11 cellular contexts compared by ENCODE assay signal in the genomic region with DNA sequence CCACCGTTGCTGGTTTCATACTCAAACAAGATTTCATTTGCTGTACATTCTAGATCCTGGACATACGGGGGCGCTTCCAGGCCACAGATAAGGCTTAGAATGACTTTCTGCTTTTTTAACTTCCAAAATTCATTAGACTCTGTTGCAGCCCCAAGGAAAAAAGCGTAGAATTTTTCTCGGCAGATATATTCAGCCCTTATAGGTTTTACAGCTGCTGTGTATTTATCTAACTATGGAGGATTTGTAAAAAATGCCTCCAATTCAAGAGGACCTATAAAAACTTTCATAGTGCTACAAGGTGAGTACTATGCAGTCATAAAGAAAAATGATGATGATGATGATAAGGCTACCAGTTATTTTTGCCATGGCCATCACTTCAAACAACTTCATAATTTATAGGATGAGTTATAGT. TPM values are rescaled to one million over a fixed set of nuclear protein-coding genes. Genes with fewer than 3 reads are reported as not detected.
A peak's percentile ranks its signal among the peaks of the same experiment; 100 is the strongest.
DNase-seq lines count a peak whose midpoint lies in the region; ATAC-seq and TF ChIP-seq lines count a peak whose summit lies in the region.
"Had no signal": no experiment of that assay in that cellular context is flagged by ENCODE, and none has a peak within 500 bp of the region (broad histone marks: within the 10 kb centered on the region; RNA-seq: fewer than 3 reads in every experiment).

No MANE protein-coding gene starts in this region.

- H3K27me3 ChIP-seq in RWPE2 (ENCODE audit: insufficient read depth, poor library complexity, severe bottlenecking) (no peaks in the 10 kb centered on the region), hepatocyte (no peaks in the 10 kb centered on the region)

- H3K27ac ChIP-seq in RWPE2 (ENCODE audit: poor library complexity, severe bottlenecking) (no peak overlapping the region), hepatocyte (no peak overlapping the region)

- H3K4me3 ChIP-seq in RWPE2 (ENCODE audit: severe bottlenecking), result no peak overlapping the region
- H3K4me3 ChIP-seq in hepatocyte, result no peak overlapping the region
- H3K4me3 ChIP-seq: HAP-1 had no signal

- no peak for TF ChIP-seq EP300 in Ishikawa (IDR thresholded peaks at IDR 0.05; ENCODE audit: borderline replicate concordance)

- no peaks in the 10 kb centered on the region for H4K20me1 ChIP-seq in hepatocyte (ENCODE audit: insufficient read depth, poor library complexity, severe bottlenecking)

- H3K9me2 ChIP-seq in hepatocyte (replicated peaks; ENCODE audit: insufficient read depth), result no peaks in the 10 kb centered on the region

- no peaks in the 10 kb centered on the region for H3K9me3 ChIP-seq in RWPE2 (ENCODE audit: severe bottlenecking)
- H3K9me3 ChIP-seq in hepatocyte (ENCODE audit: low read depth), result no peaks in the 10 kb centered on the region
- H3K9me3 ChIP-seq: HAP-1 had no signal

- no peaks in the 10 kb centered on the region for H3K79me2 ChIP-seq in hepatocyte

- WGBS in hepatocyte (ENCODE audit: low lambda C conversion rate, missing lambda C conversion rate), result 54% methylated on average over 5 of the region's 5 CpGs

- H2AFZ ChIP-seq in hepatocyte, result no peak overlapping the region

- TF ChIP-seq CTCF in RWPE2 (IDR thresholded peaks at IDR 0.05; ENCODE audit: poor library complexity, severe bottlenecking) (peak; percentile 29), hepatocyte (IDR thresholded peaks at IDR 0.05; ENCODE audit: poor library complexity) (peak; percentile 42)

- no peak overlapping the region for H3K4me2 ChIP-seq in hepatocyte

- TF ChIP-seq RAD21 in Ishikawa (IDR thresholded peaks at IDR 0.05; ENCODE audit: low read depth), result peak; percentile 53

- H3K4me1 ChIP-seq in RWPE2 (ENCODE audit: insufficient read depth, poor library complexity, severe bottlenecking) (no peaks in the 10 kb centered on the region), hepatocyte (ENCODE audit: insufficient read depth) (peaks cover 5% of the 10 kb centered on the region)

- no peak for ATAC-seq in RWPE2 (ENCODE audit: low read depth)
- ATAC-seq in GM21515 (IDR thresholded peaks at IDR 0.05; ENCODE audit: unreplicated experiment), result no peak

- H3K36me3 ChIP-seq in RWPE2 (ENCODE audit: low read depth), result no peaks in the 10 kb centered on the region
- H3K36me3 ChIP-seq in hepatocyte (replicated peaks; ENCODE audit: insufficient read depth, low read depth), result no peaks in the 10 kb centered on the region
- H3K36me3 ChIP-seq: HAP-1 had no signal

- DNase-seq in ELR (ENCODE audit: low read depth) (peak; percentile 37), RWPE2 (ENCODE audit: low spot score) (no peak), hepatocyte (ENCODE audit: low spot score) (no peak), NCI-H2029 treated with DMSO at 0.1 percent for 48 hours (lab: John Stamatoyannopoulos, UW) (no peak), NCI-H2107 (lab: John Stamatoyannopoulos, UW) (no peak)
- DNase-seq in activated CD4-positive, CD25-positive, alpha-beta regulatory T cell treated with anti-CD3 and anti-CD28 coated beads, Interleukin-2, amount 50 U/mL, for 72 hours, result no peak
- DNase-seq: activated CD4-positive, alpha-beta T cell treated with anti-CD3 and anti-CD28 coated beads, Interleukin-2, amount 50 U/mL, for 1 hour; NCI-H1436 treated with DMSO at 0.1 percent for 48 hours had no signal

TF ChIP-seq in Ishikawa, 13 proteins besides CTCF, POLR2A, EP300 and RAD21:
- TF ChIP-seq CREB1 (IDR thresholded peaks at IDR 0.05; ENCODE audit: low read depth), result no peak
- TF ChIP-seq TEAD4 (IDR thresholded peaks at IDR 0.05), result no peak
- TF ChIP-seq NFIC (IDR thresholded peaks at IDR 0.05), result no peak
- TF ChIP-seq CEBPB (IDR thresholded peaks at IDR 0.05), result no peak
- no peak for TF ChIP-seq YY1 (IDR thresholded peaks at IDR 0.05; ENCODE audit: low read depth)
- TF ChIP-seq, protein P1, sequence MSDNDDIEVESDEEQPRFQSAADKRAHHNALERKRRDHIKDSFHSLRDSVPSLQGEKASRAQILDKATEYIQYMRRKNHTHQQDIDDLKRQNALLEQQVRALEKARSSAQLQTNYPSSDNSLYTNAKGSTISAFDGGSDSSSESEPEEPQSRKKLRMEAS (IDR thresholded peaks at IDR 0.05), result no peak
- TF ChIP-seq, protein P2, sequence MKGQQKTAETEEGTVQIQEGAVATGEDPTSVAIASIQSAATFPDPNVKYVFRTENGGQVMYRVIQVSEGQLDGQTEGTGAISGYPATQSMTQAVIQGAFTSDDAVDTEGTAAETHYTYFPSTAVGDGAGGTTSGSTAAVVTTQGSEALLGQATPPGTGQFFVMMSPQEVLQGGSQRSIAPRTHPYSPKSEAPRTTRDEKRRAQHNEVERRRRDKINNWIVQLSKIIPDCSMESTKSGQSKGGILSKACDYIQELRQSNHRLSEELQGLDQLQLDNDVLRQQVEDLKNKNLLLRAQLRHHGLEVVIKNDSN (IDR thresholded peaks at IDR 0.05), result no peak
- no peak for TF ChIP-seq TCF12 (IDR thresholded peaks at IDR 0.05; ENCODE audit: low read depth)
- TF ChIP-seq, protein P3, sequence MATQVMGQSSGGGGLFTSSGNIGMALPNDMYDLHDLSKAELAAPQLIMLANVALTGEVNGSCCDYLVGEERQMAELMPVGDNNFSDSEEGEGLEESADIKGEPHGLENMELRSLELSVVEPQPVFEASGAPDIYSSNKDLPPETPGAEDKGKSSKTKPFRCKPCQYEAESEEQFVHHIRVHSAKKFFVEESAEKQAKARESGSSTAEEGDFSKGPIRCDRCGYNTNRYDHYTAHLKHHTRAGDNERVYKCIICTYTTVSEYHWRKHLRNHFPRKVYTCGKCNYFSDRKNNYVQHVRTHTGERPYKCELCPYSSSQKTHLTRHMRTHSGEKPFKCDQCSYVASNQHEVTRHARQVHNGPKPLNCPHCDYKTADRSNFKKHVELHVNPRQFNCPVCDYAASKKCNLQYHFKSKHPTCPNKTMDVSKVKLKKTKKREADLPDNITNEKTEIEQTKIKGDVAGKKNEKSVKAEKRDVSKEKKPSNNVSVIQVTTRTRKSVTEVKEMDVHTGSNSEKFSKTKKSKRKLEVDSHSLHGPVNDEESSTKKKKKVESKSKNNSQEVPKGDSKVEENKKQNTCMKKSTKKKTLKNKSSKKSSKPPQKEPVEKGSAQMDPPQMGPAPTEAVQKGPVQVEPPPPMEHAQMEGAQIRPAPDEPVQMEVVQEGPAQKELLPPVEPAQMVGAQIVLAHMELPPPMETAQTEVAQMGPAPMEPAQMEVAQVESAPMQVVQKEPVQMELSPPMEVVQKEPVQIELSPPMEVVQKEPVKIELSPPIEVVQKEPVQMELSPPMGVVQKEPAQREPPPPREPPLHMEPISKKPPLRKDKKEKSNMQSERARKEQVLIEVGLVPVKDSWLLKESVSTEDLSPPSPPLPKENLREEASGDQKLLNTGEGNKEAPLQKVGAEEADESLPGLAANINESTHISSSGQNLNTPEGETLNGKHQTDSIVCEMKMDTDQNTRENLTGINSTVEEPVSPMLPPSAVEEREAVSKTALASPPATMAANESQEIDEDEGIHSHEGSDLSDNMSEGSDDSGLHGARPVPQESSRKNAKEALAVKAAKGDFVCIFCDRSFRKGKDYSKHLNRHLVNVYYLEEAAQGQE (IDR thresholded peaks at IDR 0.05; ENCODE audit: low read depth), result no peak
- no peak for TF ChIP-seq EGR1 (IDR thresholded peaks at IDR 0.05)
- TF ChIP-seq ZBTB7A (IDR thresholded peaks at IDR 0.05; ENCODE audit: low read depth), result no peak
- TF ChIP-seq TAF1 (IDR thresholded peaks at IDR 0.05; ENCODE audit: low read depth), result no peak

RNA-seq across cellular contexts. Expression of a gene that starts 51.6 kb away (rescaled TPM):
- total RNA-seq in hepatocyte, result 14.1 and 14.7 TPM in 2 replicates
- polyA plus RNA-seq in hepatocyte, result 5.1 and 6.0 TPM in 2 replicates
